Comparison of ENCODE assay signal across 8 cellular contexts in the genomic region with DNA sequence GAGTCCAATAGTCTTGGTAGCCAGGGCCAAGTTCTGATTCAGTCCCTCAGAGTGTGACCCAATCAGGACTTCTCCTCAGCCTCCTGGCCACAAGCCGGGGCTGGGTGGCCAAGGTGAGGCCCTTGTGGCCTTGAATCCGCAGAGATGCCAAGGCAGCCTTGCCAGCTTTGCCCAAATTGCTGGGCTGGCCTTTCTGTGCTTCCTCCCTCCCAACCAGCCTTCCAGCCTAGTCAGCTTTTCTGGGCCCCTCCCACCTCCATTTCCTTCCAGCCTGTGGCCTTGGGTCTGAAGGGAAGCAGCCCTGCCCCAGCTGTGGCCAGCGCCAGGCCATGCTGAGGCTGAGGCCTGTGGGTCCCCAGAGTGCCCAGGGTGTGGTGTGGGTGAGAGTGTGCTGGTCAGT. TPM values are rescaled to one million over a fixed set of nuclear protein-coding genes. Genes with fewer than 3 reads are reported as not detected.
DNase-seq lines count a peak whose midpoint lies in the region; ATAC-seq and TF ChIP-seq lines count a peak whose summit lies in the region.

No MANE protein-coding gene starts in this region.

- no peak overlapping the region for H4K8ac ChIP-seq in mesendoderm (ENCODE audit: low read depth, low read length)

- H2BK120ac ChIP-seq in mesendoderm (ENCODE audit: low read depth, low read length), result no peak overlapping the region

- H2BK5ac ChIP-seq in mesendoderm (ENCODE audit: low read length), result no peak overlapping the region

- no peaks in the 10 kb centered on the region for H3K9me3 Mint-ChIP-seq in activated CD8-positive, alpha-beta T cell treated with anti-CD3 and anti-CD28 coated beads, Interleukin-2, amount 10 ng/mL, durations not matched to agents 7 days and 5 days (ENCODE audit: insufficient read depth)
- H3K9me3 Mint-ChIP-seq in activated CD8-positive, alpha-beta T cell treated with anti-CD3 and anti-CD28 coated beads for 36 hours, result no peaks in the 10 kb centered on the region

- H3K27me3 ChIP-seq in mesendoderm (ENCODE audit: insufficient read depth, low read length, poor library complexity) (no peaks in the 10 kb centered on the region), vagina (no peaks in the 10 kb centered on the region)

- H3K18ac ChIP-seq in mesendoderm (ENCODE audit: low read length), result no peak overlapping the region

- peak overlapping the region; percentile 62 for H3K56ac ChIP-seq in mesendoderm (ENCODE audit: low read length)

- peak; percentile 32 for ATAC-seq in activated CD8-positive, alpha-beta T cell treated with anti-CD3 and anti-CD28 coated beads, Interleukin-2, amount 10 ng/mL, durations not matched to agents 7 days and 5 days
- no peak for ATAC-seq in activated CD8-positive, alpha-beta T cell treated with anti-CD3 and anti-CD28 coated beads for 36 hours
- ATAC-seq in GM19467 (IDR thresholded peaks at IDR 0.05; ENCODE audit: unreplicated experiment), result no peak

- H3K27ac ChIP-seq in mesendoderm (ENCODE audit: low read depth, low read length) (no peak overlapping the region), vagina (peak overlapping the region; percentile 25)

- H3K36me3 ChIP-seq in mesendoderm (ENCODE audit: control insufficient read depth, insufficient read depth, low read length), result no peaks in the 10 kb centered on the region
- no peaks in the 10 kb centered on the region for H3K36me3 ChIP-seq in vagina

- no peak overlapping the region for H4K5ac ChIP-seq in mesendoderm (ENCODE audit: low read length)

- H3K4me1 ChIP-seq in mesendoderm (ENCODE audit: control insufficient read depth, low read depth, low read length) (peaks cover 8% of the 10 kb centered on the region), vagina (peaks cover 27% of the 10 kb centered on the region)

- TF ChIP-seq CTCF in activated CD8-positive, alpha-beta T cell treated with anti-CD3 and anti-CD28 coated beads for 36 hours (IDR thresholded peaks at IDR 0.05), result no peak
- TF ChIP-seq CTCF in choroid plexus epithelial cell (conservative IDR thresholded peaks at IDR 0.05; ENCODE audit: low read depth, low read length), result no peak
- no peak for TF ChIP-seq CTCF in vagina (IDR thresholded peaks at IDR 0.05)

- H3K4me3 Mint-ChIP-seq in activated CD8-positive, alpha-beta T cell treated with anti-CD3 and anti-CD28 coated beads, Interleukin-2, amount 10 ng/mL, durations not matched to agents 7 days and 5 days, result no peak overlapping the region
- H3K4me3 Mint-ChIP-seq in activated CD8-positive, alpha-beta T cell treated with anti-CD3 and anti-CD28 coated beads for 36 hours, result no peak overlapping the region

- intact Hi-C loops in activated CD8-positive, alpha-beta T cell treated with anti-CD3 and anti-CD28 coated beads for 36 hours (cut with micrococcal nuclease), result no loop called here
- intact Hi-C loops in vagina (cut with DNase I), result loop anchor here (5.0 kb wide), 1 partner anchor 1490 kb away; no protein-coding TSS in a partner anchor

- no peaks in the 10 kb centered on the region for H3K79me2 ChIP-seq in mesendoderm (ENCODE audit: control insufficient read depth, insufficient read depth, low read length)

- H3K27ac Mint-ChIP-seq in activated CD8-positive, alpha-beta T cell treated with anti-CD3 and anti-CD28 coated beads, Interleukin-2, amount 10 ng/mL, durations not matched to agents 7 days and 5 days, result peak overlapping the region; percentile 75
- H3K27ac Mint-ChIP-seq in activated CD8-positive, alpha-beta T cell treated with anti-CD3 and anti-CD28 coated beads for 36 hours, result no peak overlapping the region

- H3K79me1 ChIP-seq in mesendoderm (ENCODE audit: low read length), result no peaks in the 10 kb centered on the region

- H3K9ac ChIP-seq in mesendoderm (ENCODE audit: low read length), result peak overlapping the region; percentile 38

- H3K4me3 ChIP-seq in choroid plexus epithelial cell (ENCODE audit: low read depth, low read length) (no peak overlapping the region), mesendoderm (ENCODE audit: low read length) (no peak overlapping the region), vagina (no peak overlapping the region)

- no peaks in the 10 kb centered on the region for H3K27me3 Mint-ChIP-seq in activated CD8-positive, alpha-beta T cell treated with anti-CD3 and anti-CD28 coated beads, Interleukin-2, amount 10 ng/mL, durations not matched to agents 7 days and 5 days (ENCODE audit: low read depth)
- no peaks in the 10 kb centered on the region for H3K27me3 Mint-ChIP-seq in activated CD8-positive, alpha-beta T cell treated with anti-CD3 and anti-CD28 coated beads for 36 hours

- WGBS in mesendoderm (ENCODE audit: extremely low coverage, insufficient coverage, low lambda C conversion rate), result no CpG with 5 or more reads among the region's 3 CpGs

- TF ChIP-seq POLR2A in vagina (IDR thresholded peaks at IDR 0.05), result no peak

- no peak overlapping the region for H3K4me2 ChIP-seq in mesendoderm (ENCODE audit: low read length)

- no peaks in the 10 kb centered on the region for H3K9me3 ChIP-seq in vagina

- no peak overlapping the region for H3K4ac ChIP-seq in mesendoderm (ENCODE audit: low read depth, low read length)

- POLR2A ChIA-PET in activated CD8-positive, alpha-beta T cell treated with anti-CD3 and anti-CD28 coated beads, Interleukin-2, amount 10 ng/mL, durations not matched to agents 7 days and 5 days (lab: Charles Lee), result interaction anchor here (2.9 kb wide), 1 partner anchor 17 kb away, joined by 23 read pairs; no protein-coding TSS in a partner anchor
- POLR2A ChIA-PET in activated CD8-positive, alpha-beta T cell treated with anti-CD3 and anti-CD28 coated beads for 36 hours (lab: Charles Lee), result interaction anchor here (1.4 to 1.7 kb wide), 4 partner anchors 10 to 16 kb away, joined by 3 to 4 read pairs (median 4); no protein-coding TSS in a partner anchor

- H2AK5ac ChIP-seq in mesendoderm (ENCODE audit: low read length), result no peak overlapping the region

- no peak overlapping the region for H2BK15ac ChIP-seq in mesendoderm (replicated peaks; ENCODE audit: low read depth)

- DNase-seq in activated CD8-positive, alpha-beta T cell treated with anti-CD3 and anti-CD28 coated beads, Interleukin-2, amount 10 ng/mL, durations not matched to agents 7 days and 5 days, result peak; percentile 35
- DNase-seq in activated CD8-positive, alpha-beta T cell treated with anti-CD3 and anti-CD28 coated beads for 36 hours, result no peak
- peak; percentile 40 for DNase-seq in choroid plexus epithelial cell (ENCODE audit: low read depth)
- DNase-seq in mesendoderm, result no peak
- no peak for DNase-seq in vagina (ENCODE audit: extremely low spot score in 2 of 2)
- no peak for DNase-seq in NCI-H1417 treated with DMSO at 0.1 percent for 48 hours (lab: John Stamatoyannopoulos, UW)
- DNase-seq in activated CD8-positive, alpha-beta memory T cell treated with anti-CD3 and anti-CD28 coated beads, Interleukin-2, amount 50 U/mL, for 4 hours, result no peak

- no peaks in the 10 kb centered on the region for H3K36me3 Mint-ChIP-seq in activated CD8-positive, alpha-beta T cell treated with anti-CD3 and anti-CD28 coated beads, Interleukin-2, amount 10 ng/mL, durations not matched to agents 7 days and 5 days (ENCODE audit: low read depth)
- H3K36me3 Mint-ChIP-seq in activated CD8-positive, alpha-beta T cell treated with anti-CD3 and anti-CD28 coated beads for 36 hours (ENCODE audit: low read depth), result no peaks in the 10 kb centered on the region

- peaks cover 31% of the 10 kb centered on the region for H3K4me1 Mint-ChIP-seq in activated CD8-positive, alpha-beta T cell treated with anti-CD3 and anti-CD28 coated beads, Interleukin-2, amount 10 ng/mL, durations not matched to agents 7 days and 5 days (ENCODE audit: low read depth)
- peaks cover 10% of the 10 kb centered on the region for H3K4me1 Mint-ChIP-seq in activated CD8-positive, alpha-beta T cell treated with anti-CD3 and anti-CD28 coated beads for 36 hours (ENCODE audit: low read depth)

- no peak overlapping the region for H3K23ac ChIP-seq in mesendoderm (ENCODE audit: low read length)

- CTCF ChIA-PET in activated CD8-positive, alpha-beta T cell treated with anti-CD3 and anti-CD28 coated beads, Interleukin-2, amount 10 ng/mL, durations not matched to agents 7 days and 5 days (lab: Charles Lee), result interaction anchor here (0.7 to 3.4 kb wide), 3 partner anchors 17 to 157 kb away, joined by 3 to 11 read pairs (median 6); no protein-coding TSS in a partner anchor
- CTCF ChIA-PET in activated CD8-positive, alpha-beta T cell treated with anti-CD3 and anti-CD28 coated beads for 36 hours (lab: Charles Lee), result interaction anchor here (0.7 kb wide), 1 partner anchor 330 kb away, joined by 3 read pairs; no protein-coding TSS in a partner anchor

RNA-seq across cellular contexts. Expression of gene ANKDD1A, which starts 34.3 kb away (rescaled TPM):
- 1 to 10 TPM; 9.1 to 9.5 TPM for total RNA-seq in activated CD8-positive, alpha-beta T cell treated with anti-CD3 and anti-CD28 coated beads, Interleukin-2, amount 10 ng/mL, durations not matched to agents 7 days and 5 days
- 1 to 10 TPM; 3.4 to 4.3 TPM for total RNA-seq in activated CD8-positive, alpha-beta T cell treated with anti-CD3 and anti-CD28 coated beads for 36 hours
- 1.2 TPM for polyA plus RNA-seq in mesendoderm (2013, experiment 1 of 2)
- polyA plus RNA-seq in mesendoderm (2013, experiment 2 of 2), result 1.4 TPM
- total RNA-seq in vagina, result 17.7 TPM

RNA-seq across cellular contexts. Expression of gene PLEKHO2, which starts 35.7 kb away (rescaled TPM):
- 10 to 100 TPM; 25.8 to 26.4 TPM for total RNA-seq in activated CD8-positive, alpha-beta T cell treated with anti-CD3 and anti-CD28 coated beads, Interleukin-2, amount 10 ng/mL, durations not matched to agents 7 days and 5 days
- 10 to 100 TPM; 10.1 to 10.4 TPM for total RNA-seq in activated CD8-positive, alpha-beta T cell treated with anti-CD3 and anti-CD28 coated beads for 36 hours
- 10.9 TPM for polyA plus RNA-seq in mesendoderm (2013, experiment 1 of 2)
- 11.2 TPM for polyA plus RNA-seq in mesendoderm (2013, experiment 2 of 2)
- total RNA-seq in vagina, result 34.9 TPM

RNA-seq across cellular contexts. Expression of gene PIF1, which starts 52.0 kb away (rescaled TPM):
- 10 to 100 TPM; 69.1 to 71.1 TPM for total RNA-seq in activated CD8-positive, alpha-beta T cell treated with anti-CD3 and anti-CD28 coated beads, Interleukin-2, amount 10 ng/mL, durations not matched to agents 7 days and 5 days
- total RNA-seq in activated CD8-positive, alpha-beta T cell treated with anti-CD3 and anti-CD28 coated beads for 36 hours, result 10 to 100 TPM; 50.0 TPM
- 35.6 TPM for polyA plus RNA-seq in mesendoderm (2013, experiment 1 of 2)
- 34.6 TPM for polyA plus RNA-seq in mesendoderm (2013, experiment 2 of 2)
- 6.6 TPM for total RNA-seq in vagina

Comparison
In these comparisons a context has a peak if more than half of its experiments do, and no peak if none do; other contexts are left out.
1. DNase-seq: peak in activated CD8-positive, alpha-beta T cell treated with anti-CD3 and anti-CD28 coated beads, Interleukin-2, amount 10 ng/mL, durations not matched to agents 7 days and 5 days (single experiment) and choroid plexus epithelial cell (single experiment); none in activated CD8-positive, alpha-beta T cell treated with anti-CD3 and anti-CD28 coated beads for 36 hours (single experiment), mesendoderm (single experiment), vagina (0 of 2), NCI-H1417 treated with DMSO at 0.1 percent for 48 hours (single experiment) and activated CD8-positive, alpha-beta memory T cell treated with anti-CD3 and anti-CD28 coated beads, Interleukin-2, amount 50 U/mL, for 4 hours (single experiment).